Comparison of ENCODE assay signal across 11 cellular contexts in genomic region chr3:53083949-53084309, GRCh38. TPM values are rescaled to one million over a fixed set of nuclear protein-coding genes. Genes with fewer than 3 reads are reported as not detected.
DNase-seq lines count a peak whose midpoint lies in the region; ATAC-seq, FAIRE-seq and TF ChIP-seq lines count a peak whose summit lies in the region.
"Had no signal": no experiment of that assay in that cellular context is flagged by ENCODE, and none has a peak within 500 bp of the region (broad histone marks: within the 10 kb centered on the region; RNA-seq: fewer than 3 reads in every experiment).

No MANE protein-coding gene starts in this region.

- ATAC-seq in central memory CD8-positive, alpha-beta T cell (replicated peaks; ENCODE audit: extremely low read depth, poor library complexity, severe bottlenecking): no peak
- ATAC-seq in mucosa of descending colon (no peak), HG02642 (IDR thresholded peaks at IDR 0.05; ENCODE audit: poor library complexity, unreplicated experiment) (no peak)

- no peaks in the 10 kb centered on the region for H3K9me2 ChIP-seq in Karpas-422 (replicated peaks; ENCODE audit: insufficient read depth, low read length)

- H3K27ac ChIP-seq in Karpas-422 (ENCODE audit: low read length): no peak overlapping the region
- H3K27ac ChIP-seq: thyroid gland had no signal

- intact Hi-C loops in mucosa of descending colon (cut with DNase I, micrococcal nuclease): no loop called here

- no peak overlapping the region for H2AFZ ChIP-seq in Karpas-422 (ENCODE audit: low read length)

- H3K27me3 ChIP-seq in Karpas-422 (ENCODE audit: low read length): no peaks in the 10 kb centered on the region
- H3K27me3 ChIP-seq: thyroid gland had no signal

- no peak overlapping the region for H3K4me2 ChIP-seq in Karpas-422 (ENCODE audit: low read depth, low read length, poor library complexity, severe bottlenecking)

- H3K4me3 Mint-ChIP-seq in activated naive CD4-positive, alpha-beta T cell treated with anti-CD3 and anti-CD28 coated beads, Interleukin-2, amount 50 U/mL, for 24 hours: no peak overlapping the region
- H3K4me3 Mint-ChIP-seq in central memory CD8-positive, alpha-beta T cell: no peak overlapping the region

- H3K9me3 Mint-ChIP-seq in activated naive CD4-positive, alpha-beta T cell treated with anti-CD3 and anti-CD28 coated beads, Interleukin-2, amount 50 U/mL, for 24 hours: no peaks in the 10 kb centered on the region
- H3K9me3 Mint-ChIP-seq in central memory CD8-positive, alpha-beta T cell: no peaks in the 10 kb centered on the region

- no peaks in the 10 kb centered on the region for H3K27me3 Mint-ChIP-seq in activated naive CD4-positive, alpha-beta T cell treated with anti-CD3 and anti-CD28 coated beads, Interleukin-2, amount 50 U/mL, for 24 hours
- no peaks in the 10 kb centered on the region for H3K27me3 Mint-ChIP-seq in central memory CD8-positive, alpha-beta T cell

- H4K20me1 ChIP-seq in Karpas-422 (ENCODE audit: insufficient read depth, low read depth, low read length): no peaks in the 10 kb centered on the region

- H3K4me1 ChIP-seq in mucosa of descending colon (ENCODE audit: low read depth) (no peaks in the 10 kb centered on the region), Karpas-422 (ENCODE audit: low read length) (0 out of 2 replicates have a peak, but pooled peaks cover 3% of the 10 kb centered on the region)
- H3K4me1 ChIP-seq: thyroid gland had no signal

- H3K9ac ChIP-seq in Karpas-422 (ENCODE audit: low read length): no peak overlapping the region

- no peaks in the 10 kb centered on the region for H3K9me3 ChIP-seq in mucosa of descending colon
- no peaks in the 10 kb centered on the region for H3K9me3 ChIP-seq in Karpas-422 (ENCODE audit: low read length)
- H3K9me3 ChIP-seq: thyroid gland had no signal

- H3K4me1 Mint-ChIP-seq in activated naive CD4-positive, alpha-beta T cell treated with anti-CD3 and anti-CD28 coated beads, Interleukin-2, amount 50 U/mL, for 24 hours: no peaks in the 10 kb centered on the region
- no peaks in the 10 kb centered on the region for H3K4me1 Mint-ChIP-seq in central memory CD8-positive, alpha-beta T cell

- no peaks in the 10 kb centered on the region for H3K36me3 Mint-ChIP-seq in activated naive CD4-positive, alpha-beta T cell treated with anti-CD3 and anti-CD28 coated beads, Interleukin-2, amount 50 U/mL, for 24 hours
- peaks cover 9% of the 10 kb centered on the region for H3K36me3 Mint-ChIP-seq in central memory CD8-positive, alpha-beta T cell (ENCODE audit: insufficient read depth)

- no peak for TF ChIP-seq POLR2A in H54 (IDR thresholded peaks at IDR 0.05; ENCODE audit: low read depth, low read length)

- no peak overlapping the region for H3K4me3 ChIP-seq in mucosa of descending colon
- H3K4me3 ChIP-seq in Karpas-422 (ENCODE audit: low read length): no peak overlapping the region
- H3K4me3 ChIP-seq: thyroid gland had no signal

- no peak for DNase-seq in activated naive CD4-positive, alpha-beta T cell treated with Interleukin-2 at 50 U/mL for 16 hours
- no peak for DNase-seq in central memory CD8-positive, alpha-beta T cell (ENCODE audit: low spot score in 2 of 2)
- DNase-seq in islet precursor cell (peak; percentile 32), H54 (ENCODE audit: insufficient read length, low spot score) (no peak), mucosa of descending colon (no peak), Karpas-422 (no peak)
- DNase-seq: NCI-H526, thyroid gland had no signal

- no peak for TF ChIP-seq CTCF in mucosa of descending colon (IDR thresholded peaks at IDR 0.05)

- H3K27ac Mint-ChIP-seq in activated naive CD4-positive, alpha-beta T cell treated with anti-CD3 and anti-CD28 coated beads, Interleukin-2, amount 50 U/mL, for 24 hours: peak overlapping the region; percentile 94
- peak overlapping the region; percentile 22 for H3K27ac Mint-ChIP-seq in central memory CD8-positive, alpha-beta T cell (ENCODE audit: low read depth)

- no peaks in the 10 kb centered on the region for H3K79me2 ChIP-seq in Karpas-422 (ENCODE audit: low read length)

- no peak for FAIRE-seq in H54 (lab: Jason Lieb, UNC)
- FAIRE-seq: GM12892 had no signal

- H3K36me3 ChIP-seq in mucosa of descending colon (ENCODE audit: low read depth) (no peaks in the 10 kb centered on the region), Karpas-422 (ENCODE audit: insufficient read depth, low read length) (no peaks in the 10 kb centered on the region)
- H3K36me3 ChIP-seq: thyroid gland had no signal

RNA-seq across cellular contexts. Expression of gene SFMBT1, which starts 38.1 kb away (rescaled TPM):
- total RNA-seq in mucosa of descending colon: 10 to 100 TPM; 19.7 to 22.8 (median 19.8) TPM
- total RNA-seq in Karpas-422 (2014; rRNA removed; shearing (Covaris generic); ENCODE audit: low replicate concordance): 0.58 and 3.0 TPM in 2 replicates

RNA-seq across cellular contexts. Expression of gene RFT1, which starts 46.3 kb away (rescaled TPM):
- total RNA-seq in mucosa of descending colon: 10 to 100 TPM; 14.7 to 18.7 (median 15.2) TPM
- 20.5 and 29.9 TPM in 2 replicates for total RNA-seq in Karpas-422 (2014; rRNA removed; shearing (Covaris generic); ENCODE audit: low replicate concordance)
